Comparison of ENCODE assay signal across 16 cellular contexts in the genomic region with DNA sequence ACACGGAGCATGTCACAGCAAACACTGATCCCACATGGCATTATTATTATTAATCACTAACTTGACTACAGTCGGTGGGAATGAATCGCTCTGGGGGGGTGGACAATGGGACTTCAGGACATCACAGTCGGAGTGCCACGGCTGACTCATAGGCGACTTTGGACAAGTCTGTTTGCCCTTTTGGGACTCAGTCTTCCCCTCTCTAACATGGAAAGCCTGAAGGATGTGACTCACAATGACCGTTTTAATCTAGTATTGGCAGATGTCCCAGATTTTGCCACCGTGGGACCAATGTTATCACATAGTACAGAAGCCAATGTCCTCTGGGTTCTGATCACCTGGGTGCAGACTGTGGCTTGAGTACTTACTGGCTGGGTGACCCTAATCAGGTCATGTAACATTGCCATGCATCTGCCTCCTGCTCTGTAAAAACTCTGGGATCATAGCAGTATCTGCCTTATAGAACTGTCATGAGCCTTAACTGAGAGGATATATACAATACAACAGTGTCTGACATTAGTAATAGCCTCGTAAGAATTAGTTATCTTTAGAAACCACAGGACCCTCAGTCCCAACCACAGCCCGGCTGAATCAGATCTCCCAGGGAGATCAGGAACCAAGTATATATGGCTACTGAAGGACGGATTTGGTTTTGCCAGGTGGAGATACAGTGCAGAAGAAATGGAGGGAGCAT.
DNase-seq lines count a peak whose midpoint lies in the region; ATAC-seq and TF ChIP-seq lines count a peak whose summit lies in the region.
"Had no signal": no experiment of that assay in that cellular context is flagged by ENCODE, and none has a peak within 500 bp of the region (broad histone marks: within the 10 kb centered on the region; RNA-seq: fewer than 3 reads in every experiment).

No MANE protein-coding gene starts in this region.

- peaks cover 21% of the 10 kb centered on the region; the same call in 1 of the 2 replicates for H3K4me1 Mint-ChIP-seq in HFFc6 (ENCODE audit: low read depth)

- peaks cover 34% of the 10 kb centered on the region for H3K4me1 ChIP-seq in foreskin keratinocyte
- H3K4me1 ChIP-seq in prostate gland (replicated peaks) = peaks cover 3% of the 10 kb centered on the region
- H3K4me1 ChIP-seq: lower lobe of right lung had no signal

- ATAC-seq in foreskin keratinocyte (peak; percentile 80), GM21390 (IDR thresholded peaks at IDR 0.05; ENCODE audit: unreplicated experiment) (no peak), left colon (no peak)
- ATAC-seq: lower lobe of right lung, Right ventricle myocardium inferior had no signal

- no peak overlapping the region for H3K4me3 Mint-ChIP-seq in HFFc6

- WGBS in prostate gland = 73% methylated on average over 11 of the region's 11 CpGs

- no peak overlapping the region for H3K27ac Mint-ChIP-seq in HFFc6

- H3K36me3 Mint-ChIP-seq in HFFc6 (ENCODE audit: low read depth) = no peaks in the 10 kb centered on the region

- H3K27me3 Mint-ChIP-seq in HFFc6 (ENCODE audit: insufficient read depth) = peaks cover 7% of the 10 kb centered on the region

- intact Hi-C loops in left colon (cut with DNase I, micrococcal nuclease) (no loop called here), prostate gland (cut with DNase I) (no loop called here)

- H3K4me3 ChIP-seq in prostate gland = no peak overlapping the region
- H3K4me3 ChIP-seq: lower lobe of right lung had no signal

- no peak for TF ChIP-seq POLR2A in prostate gland (IDR thresholded peaks at IDR 0.05)

- TF ChIP-seq CTCF in HFFc6 (IDR thresholded peaks at IDR 0.05) (no peak), foreskin keratinocyte (conservative IDR thresholded peaks at IDR 0.05) (no peak), prostate gland (IDR thresholded peaks at IDR 0.05) (no peak)

- H3K27me3 ChIP-seq in foreskin keratinocyte (no peaks in the 10 kb centered on the region), prostate gland (replicated peaks; ENCODE audit: insufficient read depth) (no peaks in the 10 kb centered on the region)

- in situ Hi-C loops in SK-MEL-5 (cut with HindIII; ENCODE audit: low pct_unique_long_range_greater_than_20kb, low sequenced_read_pairs) = no loop called here

- H3K27ac ChIP-seq in foreskin keratinocyte (peak overlapping the region; percentile 62), substantia nigra (ENCODE audit: low read depth, low read length, poor library complexity, severe bottlenecking) (no peak overlapping the region), prostate gland (no peak overlapping the region)
- H3K27ac ChIP-seq: lower lobe of right lung, VCaP had no signal

- peak; percentile 52 for DNase-seq in AG08395 (ENCODE audit: low spot score)
- peak; percentile 33 for DNase-seq in HFFc6
- peak; percentile 68 for DNase-seq in SK-MEL-5 (ENCODE audit: low read depth, low spot score)
- peak; percentile 85 to 92 for DNase-seq in foreskin keratinocyte
- no peak for DNase-seq in left colon
- no peak for DNase-seq in substantia nigra (lab: John Stamatoyannopoulos, UW)
- DNase-seq in prostate gland (ENCODE audit: low spot score) = no peak
- DNase-seq: activated CD8-positive, alpha-beta memory T cell treated with anti-CD3 and anti-CD28 coated beads, Interleukin-2, amount 50 U/mL, for 4 hours; amniotic stem cell; effector memory CD4-positive, alpha-beta T cell; head of caudate nucleus; lower lobe of right lung; occipital lobe had no signal

- peaks cover 7% of the 10 kb centered on the region for H3K9me3 Mint-ChIP-seq in HFFc6

- no peaks in the 10 kb centered on the region for H3K36me3 ChIP-seq in prostate gland
- H3K36me3 ChIP-seq: lower lobe of right lung had no signal

- no peaks in the 10 kb centered on the region for H3K9me3 ChIP-seq in prostate gland
- H3K9me3 ChIP-seq: lower lobe of right lung had no signal

Comparison
In these comparisons a context has a peak if more than half of its experiments do, and no peak if none do; other contexts are left out.
1. DNase-seq: peak in AG08395 (single experiment), HFFc6 (single experiment), SK-MEL-5 (single experiment) and foreskin keratinocyte (2 of 2); none in left colon (0 of 2), substantia nigra (0 of 49) and prostate gland (single experiment).